Comparison of ENCODE assay signal across 14 cellular contexts in genomic region chr9:38334234-38334633, GRCh38. TPM values are rescaled to one million over a fixed set of nuclear protein-coding genes. Genes with fewer than 3 reads are reported as not detected.
DNase-seq lines count a peak whose midpoint lies in the region; ATAC-seq and TF ChIP-seq lines count a peak whose summit lies in the region.
"Had no signal": no experiment of that assay in that cellular context is flagged by ENCODE, and none has a peak within 500 bp of the region (broad histone marks: within the 10 kb centered on the region; RNA-seq: fewer than 3 reads in every experiment).

No MANE protein-coding gene starts in this region.

- no TSS peak for BruUV-seq in mammary epithelial cell (replicated peaks; lab: Mats Ljungman, UMichigan)

- H3K4me3 ChIP-seq in KMS-11 (IDR thresholded peaks at IDR 0.05; ENCODE audit: insufficient read depth, low read depth, low read length): no peak overlapping the region
- H3K4me3 ChIP-seq in mammary epithelial cell (replicated peaks in 1 of 3; ENCODE audit: insufficient read depth in 1 of 3, low read depth in 2 of 3, low read length in 3 of 3): no peak overlapping the region
- H3K4me3 ChIP-seq in neural progenitor cell: no peak overlapping the region

- H3K9ac ChIP-seq in KMS-11 (no peak overlapping the region), mammary epithelial cell (ENCODE audit: insufficient read depth, low read length) (no peak overlapping the region), neural progenitor cell (no peak overlapping the region)

- H3K9me3 ChIP-seq in mammary epithelial cell (replicated peaks; ENCODE audit: insufficient read depth, low read length) (no peaks in the 10 kb centered on the region), neural progenitor cell (ENCODE audit: low read depth) (no peaks in the 10 kb centered on the region)

- no peak overlapping the region for H3K27ac Mint-ChIP-seq in neural progenitor cell
- H3K27ac Mint-ChIP-seq: activated naive CD8-positive, alpha-beta T cell treated with anti-CD3 and anti-CD28 coated beads for 36 hours had no signal

- no peaks in the 10 kb centered on the region for H3F3A ChIP-seq in neural progenitor cell (ENCODE audit: low read depth)

- H4K20me1 ChIP-seq in KMS-11 (ENCODE audit: insufficient read depth): no peaks in the 10 kb centered on the region
- H4K20me1 ChIP-seq in mammary epithelial cell (ENCODE audit: insufficient read depth, low read length): no peaks in the 10 kb centered on the region
- no peaks in the 10 kb centered on the region for H4K20me1 ChIP-seq in neural progenitor cell (ENCODE audit: low read depth)

- ATAC-seq in GM19395 (IDR thresholded peaks at IDR 0.05; ENCODE audit: unreplicated experiment): no peak
- ATAC-seq: left ventricle myocardium superior, sciatic nerve had no signal

- TF ChIP-seq CTCF in KMS-11 (conservative IDR thresholded peaks at IDR 0.05; ENCODE audit: low read depth, low read length) (peak; percentile 30), mammary epithelial cell (conservative IDR thresholded peaks at IDR 0.05 in 1 of 2, IDR thresholded peaks at IDR 0.05 in 1 of 2; ENCODE audit: extremely low read depth in 1 of 2, insufficient read depth in 1 of 2, low read depth in 1 of 2, low read length in 2 of 2) (peak; percentile 25 to 36), neural progenitor cell (IDR thresholded peaks at IDR 0.05) (peak; percentile 66)

- DNase-seq in ELF-1 (ENCODE audit: low read depth, low spot score) (peak; percentile 41), mammary epithelial cell (no peak), neural progenitor cell (ENCODE audit: low spot score) (peak; percentile 61), hypothalamus (lab: John Stamatoyannopoulos, UW) (no peak)
- DNase-seq in activated CD8-positive, alpha-beta memory T cell treated with anti-CD3 and anti-CD28 coated beads for 24 hours: no peak
- DNase-seq: activated CD4-positive, alpha-beta T cell treated with anti-CD3 and anti-CD28 coated beads, Interleukin-2, amount 50 U/mL, for 48 hours; activated naive CD8-positive, alpha-beta T cell treated with anti-CD3 and anti-CD28 coated beads for 36 hours; left ventricle myocardium superior; NCI-H1417 treated with DMSO at 0.1 percent for 48 hours; SHP77 treated with DMSO at 0.1 percent for 48 hours had no signal

- H3K4me2 ChIP-seq in KMS-11 (no peak overlapping the region), mammary epithelial cell (ENCODE audit: insufficient read depth, low read depth, low read length) (no peak overlapping the region), neural progenitor cell (no peak overlapping the region)

- H3K9me3 Mint-ChIP-seq in neural progenitor cell: peaks cover 2% of the 10 kb centered on the region
- H3K9me3 Mint-ChIP-seq: activated naive CD8-positive, alpha-beta T cell treated with anti-CD3 and anti-CD28 coated beads for 36 hours had no signal

- in situ Hi-C loops in mammary epithelial cell (cut with MboI; ENCODE audit: low sequenced_read_pairs in 2 of 2): no loop called here

- H3K36me3 ChIP-seq in KMS-11 (ENCODE audit: insufficient read depth) (no peaks in the 10 kb centered on the region), mammary epithelial cell (ENCODE audit: insufficient read depth, low read length) (no peaks in the 10 kb centered on the region), neural progenitor cell (no peaks in the 10 kb centered on the region)

- no peak overlapping the region for H3K4me3 Mint-ChIP-seq in neural progenitor cell
- H3K4me3 Mint-ChIP-seq: activated naive CD8-positive, alpha-beta T cell treated with anti-CD3 and anti-CD28 coated beads for 36 hours had no signal

- CTCF ChIA-PET in mammary epithelial cell (lab: Charles Lee; ENCODE audit: low non-redundant PET): no interaction called here

- H3K27ac ChIP-seq in KMS-11 (no peak overlapping the region), mammary epithelial cell (ENCODE audit: insufficient read depth, low read depth, low read length) (no peak overlapping the region), neural progenitor cell (no peak overlapping the region)
- H3K27ac ChIP-seq: epithelial cell of prostate had no signal

- H3K27me3 ChIP-seq in KMS-11 (ENCODE audit: insufficient read depth, low read depth) (no peaks in the 10 kb centered on the region), mammary epithelial cell (ENCODE audit: insufficient read depth, low read length) (no peaks in the 10 kb centered on the region), neural progenitor cell (no peaks in the 10 kb centered on the region)

- H3K4me1 ChIP-seq in KMS-11 (ENCODE audit: low read depth, poor library complexity, severe bottlenecking) (no peaks in the 10 kb centered on the region), mammary epithelial cell (ENCODE audit: insufficient read depth, low read length) (peaks cover 4% of the 10 kb centered on the region), neural progenitor cell (peaks cover 15% of the 10 kb centered on the region)

- peaks cover 30% of the 10 kb centered on the region for H3K4me1 Mint-ChIP-seq in neural progenitor cell
- H3K4me1 Mint-ChIP-seq: activated naive CD8-positive, alpha-beta T cell treated with anti-CD3 and anti-CD28 coated beads for 36 hours had no signal

- intact Hi-C loops in mammary epithelial cell (cut with micrococcal nuclease): loop anchor here (2.0 kb wide), 1 partner anchor 67 kb away; no protein-coding TSS in a partner anchor

- H3K27me3 Mint-ChIP-seq in neural progenitor cell (ENCODE audit: insufficient read depth, low read depth): peaks cover 10% of the 10 kb centered on the region

- 65% methylated on average over 3 of the region's 3 CpGs for WGBS in mammary epithelial cell (ENCODE audit: low coverage, missing lambda C conversion rate)

- H2AFZ ChIP-seq in KMS-11 (ENCODE audit: low read depth) (no peak overlapping the region), mammary epithelial cell (ENCODE audit: low read depth, low read length) (no peak overlapping the region), neural progenitor cell (replicated peaks) (no peak overlapping the region)

- H3K79me2 ChIP-seq in KMS-11 (ENCODE audit: insufficient read depth, low read depth) (no peaks in the 10 kb centered on the region), mammary epithelial cell (ENCODE audit: insufficient read depth, low read length) (no peaks in the 10 kb centered on the region), neural progenitor cell (ENCODE audit: low read depth) (no peaks in the 10 kb centered on the region)

- no peaks in the 10 kb centered on the region for H3K36me3 Mint-ChIP-seq in neural progenitor cell
- H3K36me3 Mint-ChIP-seq: activated naive CD8-positive, alpha-beta T cell treated with anti-CD3 and anti-CD28 coated beads for 36 hours had no signal

- dilution Hi-C loops in mammary epithelial cell (cut with HindIII; ENCODE audit: low sequenced_read_pairs): loop anchor here (25.0 kb wide), 2 partner anchors 97 to 597 kb away; no protein-coding TSS in a partner anchor

RNA-seq across cellular contexts. Expression of gene ALDH1B1, which starts 58.3 kb away (rescaled TPM):
- total RNA-seq in mammary epithelial cell (10 to 100 TPM; 30.0 to 69.8 TPM), neural progenitor cell (ENCODE audit: low replicate concordance) (32.9 and 44.0 TPM in 2 replicates)
- 35.3 TPM for polyA plus RNA-seq in mammary epithelial cell
- 37.9 TPM for polyA minus RNA-seq in mammary epithelial cell

Comparison
In these comparisons a context has a peak if more than half of its experiments do, and no peak if none do; other contexts are left out.
1. DNase-seq: peak in ELF-1 (single experiment) and neural progenitor cell (single experiment); none in mammary epithelial cell (single experiment), activated CD8-positive, alpha-beta memory T cell treated with anti-CD3 and anti-CD28 coated beads for 24 hours (single experiment) and hypothalamus (0 of 51).
2. Peak in every context shown above with its lines, with median percentiles within 50 percentile points of each other: CTCF ChIP-seq.